Comparison of ENCODE assay signal across 7 cellular contexts in the genomic region with DNA sequence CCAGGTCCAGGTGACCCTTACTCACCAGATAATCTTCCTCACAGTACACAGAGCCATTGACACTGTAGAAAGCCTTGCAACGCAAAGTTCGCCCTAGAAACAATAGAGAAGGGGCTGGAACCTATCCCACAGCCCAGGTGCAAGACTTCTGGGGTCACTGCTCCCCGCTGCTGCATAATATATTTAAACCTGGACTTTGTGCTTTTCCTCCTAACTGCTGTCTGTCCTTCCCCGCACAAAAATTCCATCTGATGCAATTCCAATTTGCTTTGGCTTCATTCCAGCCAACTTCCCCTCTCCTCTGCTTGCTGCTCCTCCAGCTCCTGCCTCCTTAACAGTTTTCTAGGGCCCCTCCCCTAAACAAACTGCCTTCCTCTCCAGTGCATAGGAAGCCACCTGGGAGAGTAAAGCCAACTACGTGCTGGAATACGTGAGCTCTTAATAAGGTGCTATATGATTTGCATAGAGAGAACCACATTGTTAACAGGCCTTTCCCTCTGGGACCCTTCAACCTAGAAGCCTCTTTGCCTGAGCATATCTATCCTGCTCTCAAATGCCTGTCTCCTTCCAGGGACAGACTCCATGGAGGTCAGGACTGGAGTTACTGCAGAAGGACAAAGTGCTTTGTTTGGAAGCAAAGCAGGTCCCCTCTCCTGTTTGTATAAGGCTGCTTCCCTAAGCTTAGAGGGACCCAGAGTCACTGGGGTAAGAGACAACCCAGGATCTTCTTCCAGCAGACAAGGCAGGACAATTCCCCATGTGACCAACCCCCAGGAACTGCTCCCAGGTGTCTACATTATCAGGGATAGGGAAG. TPM values are rescaled to one million over a fixed set of nuclear protein-coding genes. Genes with fewer than 3 reads are reported as not detected.
A peak's percentile ranks its signal among the peaks of the same experiment; 100 is the strongest.
DNase-seq lines count a peak whose midpoint lies in the region; ATAC-seq, FAIRE-seq and TF ChIP-seq lines count a peak whose summit lies in the region.
"Had no signal": no experiment of that assay in that cellular context is flagged by ENCODE, and none has a peak within 500 bp of the region (broad histone marks: within the 10 kb centered on the region; RNA-seq: fewer than 3 reads in every experiment).

No MANE protein-coding gene starts in this region.

- TF ChIP-seq CTCF in RWPE1 (conservative IDR thresholded peaks at IDR 0.05; ENCODE audit: low read depth) (no peak), HepG2 (CRISPR knock-in tag; IDR thresholded peaks at IDR 0.05) (no peak)

- H3K27ac ChIP-seq in RWPE1, result peak overlapping the region; percentile 99
- H3K27ac ChIP-seq in HepG2 (ENCODE audit: extremely low read length, insufficient read depth, low read length), result peak overlapping the region; percentile 97

- no peaks in the 10 kb centered on the region; a peak in 1 of 5 replicates for H3K27me3 ChIP-seq in HepG2 (ENCODE audit: control insufficient read depth in 1 of 2, insufficient read depth in 2 of 2, low read length in 2 of 2)

- peak overlapping the region; percentile 23 to 59 (median 29) for H3K4me3 ChIP-seq in HepG2 (replicated peaks in 1 of 3; ENCODE audit: insufficient read depth in 1 of 3, low read depth in 2 of 3, low read length in 3 of 3)

- CTCF ChIA-PET in RWPE1 (lab: Yijun Ruan, JAX) (interaction anchor here (1.0 to 1.4 kb wide), 2 partner anchors 10 to 81 kb away, joined by 3 to 10 read pairs; a partner anchor contains a TSS), HepG2 (lab: Yijun Ruan, JAX; ENCODE audit: low intra/inter-chr PET ratio, low total read pairs) (interaction anchor here (0.8 to 1.1 kb wide), 3 partner anchors 10 to 79 kb away, joined by 3 to 6 read pairs (median 4); no protein-coding TSS in a partner anchor)

- peaks cover 36 to 56% of the 10 kb centered on the region in 2 experiments for H3K36me3 ChIP-seq in HepG2 (replicated peaks in 1 of 2; ENCODE audit: control insufficient read depth in 1 of 2, insufficient read depth in 2 of 2, low read length in 2 of 2)

- no peaks in the 10 kb centered on the region for H3K9me3 ChIP-seq in HepG2 (ENCODE audit: low read length)

- TF ChIP-seq RAD21 in HepG2 (CRISPR knock-in tag; IDR thresholded peaks at IDR 0.05), result peak; percentile 72

- TF ChIP-seq EP300 in HepG2 (IDR thresholded peaks at IDR 0.05; ENCODE audit: low read depth in 2 of 2, low read length in 2 of 2), result peak; percentile 99
- TF ChIP-seq EP300 in HepG2 (CRISPR knock-in tag; IDR thresholded peaks at IDR 0.05; ENCODE audit: borderline replicate concordance), result peak; percentile 93

- peak overlapping the region; percentile 92 for H3K4me2 ChIP-seq in HepG2 (ENCODE audit: low read depth, low read length)

- peak; percentile 12 for ATAC-seq in HepG2
- no peak for ATAC-seq in HG03469 (IDR thresholded peaks at IDR 0.05; ENCODE audit: unreplicated experiment)

- peak; percentile 96 for FAIRE-seq in HepG2 (lab: Jason Lieb, UNC)

- DNase-seq in DMS53 treated with DMSO at 0.1 percent for 48 hours (lab: John Stamatoyannopoulos, UW; ENCODE audit: unreplicated experiment) (peak; percentile 27), RWPE1 (ENCODE audit: low spot score) (no peak), HepG2 (ENCODE audit: low spot score) (peak; percentile 99), NCI-H128 (lab: John Stamatoyannopoulos, UW; ENCODE audit: unreplicated experiment) (no peak), cerebellum (ENCODE audit: low spot score) (no peak)
- DNase-seq: naive B cell had no signal

- intact Hi-C loops in HepG2 (cut with micrococcal nuclease; ENCODE audit: unreplicated experiment), result loop anchor here (2.0 kb wide), 1 partner anchor 48 kb away; a partner anchor contains a TSS

- in situ Hi-C loops in HepG2 (cut with HindIII; ENCODE audit: extremely low pct_ligation_motif_present, low pct_unique_long_range_greater_than_20kb), result no loop called here

- peak in 1 of 2 experiments; percentile 84; a peak in 2 of 4 replicates for TF ChIP-seq POLR2A in HepG2 (IDR thresholded peaks at IDR 0.05; ENCODE audit: insufficient read depth in 1 of 2, low read depth in 2 of 2, low read length in 2 of 2)

- POLR2A ChIA-PET in RWPE1 (lab: Yijun Ruan, JAX; ENCODE audit: low non-redundant PET) (no interaction called here), HepG2 (lab: Yijun Ruan, JAX) (interaction anchor here (0.7 to 26.8 kb wide), 62 partner anchors 0 to 1863 kb away, joined by 3 to 1670 read pairs (median 6); a partner anchor contains a TSS)

- peak overlapping the region; percentile 90 for H3K9ac ChIP-seq in HepG2 (ENCODE audit: insufficient read depth, low read depth, low read length)

- no peak overlapping the region for H2AFZ ChIP-seq in HepG2 (ENCODE audit: low read length)

- peaks cover 74% of the 10 kb centered on the region for H3K79me2 ChIP-seq in HepG2 (ENCODE audit: insufficient read depth, low read length)

- peaks cover 22% of the 10 kb centered on the region for H4K20me1 ChIP-seq in HepG2 (ENCODE audit: insufficient read depth, low read length)

- 4% methylated on average over 6 of the region's 6 CpGs for WGBS in HepG2 (ENCODE audit: low lambda C conversion rate)

- TSS peak; percentile 69 for BruUV-seq in HepG2 (replicated peaks; lab: Mats Ljungman, UMichigan)

- peaks cover 84% of the 10 kb centered on the region for H3K4me1 ChIP-seq in HepG2 (ENCODE audit: insufficient read depth, low read length)

RNA-seq across cellular contexts. Expression of a gene that starts 5.5 kb away (rescaled TPM):
- 109 and 157 TPM in 2 replicates for total RNA-seq in HepG2 (2016; rRNA removed; fragmentation: Illumina TruSeq; extraction: Trizol)
- 29.1 and 32.6 TPM in 2 replicates for total RNA-seq in HepG2 (2016; cell fraction: cytosol; rRNA removed; fragmentation: Illumina TruSeq; extraction: Trizol; ENCODE audit: low read depth)
- total RNA-seq in HepG2 (2016; cell fraction: insoluble cytoplasmic fraction; rRNA removed; fragmentation: Illumina TruSeq; extraction: Trizol), result 104 and 153 TPM in 2 replicates
- total RNA-seq in HepG2 (2016; cell fraction: membrane; rRNA removed; fragmentation: Illumina TruSeq; extraction: Trizol), result 72.3 and 78.5 TPM in 2 replicates
- 149 and 162 TPM in 2 replicates for total RNA-seq in HepG2 (2016; cell fraction: nucleus; rRNA removed; fragmentation: Illumina TruSeq; extraction: Trizol)
- 241 and 315 TPM in 2 replicates for polyA plus RNA-seq in HepG2 (2011; rRNA removed)
- 184 and 225 TPM in 2 replicates for polyA plus RNA-seq in HepG2 (2011; cell fraction: cytosol; rRNA removed)
- 207 and 248 TPM in 2 replicates for polyA plus RNA-seq in HepG2 (2011; cell fraction: nucleus; rRNA removed)
- 183 and 230 TPM in 2 replicates for polyA plus RNA-seq in HepG2 (2012)
- polyA plus RNA-seq in HepG2 (2016; cell fraction: cytosol; fragmentation: Illumina TruSeq; extraction: Trizol; ENCODE audit: low read depth), result 8.7 and 9.2 TPM in 2 replicates
- polyA plus RNA-seq in HepG2 (2016; cell fraction: insoluble cytoplasmic fraction; fragmentation: Illumina TruSeq; extraction: Trizol; ENCODE audit: low read depth), result 102 and 106 TPM in 2 replicates
- 31.5 and 31.6 TPM in 2 replicates for polyA plus RNA-seq in HepG2 (2016; cell fraction: membrane; fragmentation: Illumina TruSeq; extraction: Trizol; ENCODE audit: low read depth)
- 158 and 165 TPM in 2 replicates for polyA plus RNA-seq in HepG2 (2016; cell fraction: nucleus; fragmentation: Illumina TruSeq; extraction: Trizol; ENCODE audit: insufficient read depth, low read depth)
- 171 and 630 TPM in 2 replicates for polyA minus RNA-seq in HepG2 (2011; rRNA and poly(A)+ RNA removed; ENCODE audit: low replicate concordance)
- 150 and 166 TPM in 2 replicates for polyA minus RNA-seq in HepG2 (2011; cell fraction: cytosol; rRNA and poly(A)+ RNA removed)
- 420 and 488 TPM in 2 replicates for polyA minus RNA-seq in HepG2 (2011; cell fraction: nucleus; rRNA and poly(A)+ RNA removed)
- 7.4 TPM for total RNA-seq in cerebellum

RNA-seq across cellular contexts. Expression of a gene that starts 19.9 kb away (rescaled TPM):
- 130 and 141 TPM in 2 replicates for total RNA-seq in HepG2 (2016; rRNA removed; fragmentation: Illumina TruSeq; extraction: Trizol)
- total RNA-seq in HepG2 (2016; cell fraction: cytosol; rRNA removed; fragmentation: Illumina TruSeq; extraction: Trizol; ENCODE audit: low read depth), result 124 and 143 TPM in 2 replicates
- total RNA-seq in HepG2 (2016; cell fraction: insoluble cytoplasmic fraction; rRNA removed; fragmentation: Illumina TruSeq; extraction: Trizol), result 128 and 148 TPM in 2 replicates
- total RNA-seq in HepG2 (2016; cell fraction: membrane; rRNA removed; fragmentation: Illumina TruSeq; extraction: Trizol), result 134 and 154 TPM in 2 replicates
- total RNA-seq in HepG2 (2016; cell fraction: nucleus; rRNA removed; fragmentation: Illumina TruSeq; extraction: Trizol), result 82.9 and 84.6 TPM in 2 replicates
- 64.7 and 74.4 TPM in 2 replicates for polyA plus RNA-seq in HepG2 (2011; rRNA removed)
- polyA plus RNA-seq in HepG2 (2011; cell fraction: cytosol; rRNA removed), result 49.6 and 52.3 TPM in 2 replicates
- polyA plus RNA-seq in HepG2 (2011; cell fraction: nucleus; rRNA removed), result 90.4 and 93.9 TPM in 2 replicates
- 58.5 and 83.9 TPM in 2 replicates for polyA plus RNA-seq in HepG2 (2012)
- polyA plus RNA-seq in HepG2 (2016; cell fraction: cytosol; fragmentation: Illumina TruSeq; extraction: Trizol; ENCODE audit: low read depth), result 42.0 and 47.4 TPM in 2 replicates
- polyA plus RNA-seq in HepG2 (2016; cell fraction: insoluble cytoplasmic fraction; fragmentation: Illumina TruSeq; extraction: Trizol; ENCODE audit: low read depth), result 106 and 115 TPM in 2 replicates
- polyA plus RNA-seq in HepG2 (2016; cell fraction: membrane; fragmentation: Illumina TruSeq; extraction: Trizol; ENCODE audit: low read depth), result 86.6 and 89.8 TPM in 2 replicates
- polyA plus RNA-seq in HepG2 (2016; cell fraction: nucleus; fragmentation: Illumina TruSeq; extraction: Trizol; ENCODE audit: insufficient read depth, low read depth), result 118 and 127 TPM in 2 replicates
- polyA minus RNA-seq in HepG2 (2011; rRNA and poly(A)+ RNA removed; ENCODE audit: low replicate concordance), result 39.3 and 43.1 TPM in 2 replicates
- 27.3 and 39.3 TPM in 2 replicates for polyA minus RNA-seq in HepG2 (2011; cell fraction: cytosol; rRNA and poly(A)+ RNA removed)
- 50.6 and 59.4 TPM in 2 replicates for polyA minus RNA-seq in HepG2 (2011; cell fraction: nucleus; rRNA and poly(A)+ RNA removed)
- total RNA-seq in cerebellum, result 25.0 TPM

RNA-seq across cellular contexts. Expression of a gene that starts 33.1 kb away (rescaled TPM):
- total RNA-seq in HepG2 (2016; rRNA removed; fragmentation: Illumina TruSeq; extraction: Trizol) (10.8 and 11.4 TPM in 2 replicates), cerebellum (5.2 TPM)
- 3.1 and 3.7 TPM in 2 replicates for total RNA-seq in HepG2 (2016; cell fraction: cytosol; rRNA removed; fragmentation: Illumina TruSeq; extraction: Trizol; ENCODE audit: low read depth)
- total RNA-seq in HepG2 (2016; cell fraction: insoluble cytoplasmic fraction; rRNA removed; fragmentation: Illumina TruSeq; extraction: Trizol), result 10.9 and 11.2 TPM in 2 replicates
- 7.8 and 9.1 TPM in 2 replicates for total RNA-seq in HepG2 (2016; cell fraction: membrane; rRNA removed; fragmentation: Illumina TruSeq; extraction: Trizol)
- total RNA-seq in HepG2 (2016; cell fraction: nucleus; rRNA removed; fragmentation: Illumina TruSeq; extraction: Trizol), result 6.7 and 8.3 TPM in 2 replicates
- 19.8 and 22.5 TPM in 2 replicates for polyA plus RNA-seq in HepG2 (2011; rRNA removed)
- polyA plus RNA-seq in HepG2 (2011; cell fraction: cytosol; rRNA removed), result 18.0 and 23.7 TPM in 2 replicates
- polyA plus RNA-seq in HepG2 (2011; cell fraction: nucleus; rRNA removed), result 27.1 and 27.7 TPM in 2 replicates
- 14.5 and 15.7 TPM in 2 replicates for polyA plus RNA-seq in HepG2 (2012)
- 2.6 and 3.0 TPM in 2 replicates for polyA plus RNA-seq in HepG2 (2016; cell fraction: cytosol; fragmentation: Illumina TruSeq; extraction: Trizol; ENCODE audit: low read depth)
- 9.9 and 10.2 TPM in 2 replicates for polyA plus RNA-seq in HepG2 (2016; cell fraction: insoluble cytoplasmic fraction; fragmentation: Illumina TruSeq; extraction: Trizol; ENCODE audit: low read depth)
- polyA plus RNA-seq in HepG2 (2016; cell fraction: membrane; fragmentation: Illumina TruSeq; extraction: Trizol; ENCODE audit: low read depth), result 6.4 TPM in 2 replicates
- polyA plus RNA-seq in HepG2 (2016; cell fraction: nucleus; fragmentation: Illumina TruSeq; extraction: Trizol; ENCODE audit: insufficient read depth, low read depth), result 19.5 and 24.7 TPM in 2 replicates
- 18.0 and 62.7 TPM in 2 replicates for polyA minus RNA-seq in HepG2 (2011; rRNA and poly(A)+ RNA removed; ENCODE audit: low replicate concordance)
- polyA minus RNA-seq in HepG2 (2011; cell fraction: cytosol; rRNA and poly(A)+ RNA removed), result 8.0 and 14.8 TPM in 2 replicates
- polyA minus RNA-seq in HepG2 (2011; cell fraction: nucleus; rRNA and poly(A)+ RNA removed), result 8.8 and 11.9 TPM in 2 replicates

RNA-seq across cellular contexts. Expression of a gene that starts 47.7 kb away (rescaled TPM):
- total RNA-seq in HepG2 (2016; rRNA removed; fragmentation: Illumina TruSeq; extraction: Trizol) (210 and 289 TPM in 2 replicates), cerebellum (48.2 TPM)
- 154 and 171 TPM in 2 replicates for total RNA-seq in HepG2 (2016; cell fraction: cytosol; rRNA removed; fragmentation: Illumina TruSeq; extraction: Trizol; ENCODE audit: low read depth)
- 224 and 314 TPM in 2 replicates for total RNA-seq in HepG2 (2016; cell fraction: insoluble cytoplasmic fraction; rRNA removed; fragmentation: Illumina TruSeq; extraction: Trizol)
- 131 and 139 TPM in 2 replicates for total RNA-seq in HepG2 (2016; cell fraction: membrane; rRNA removed; fragmentation: Illumina TruSeq; extraction: Trizol)
- total RNA-seq in HepG2 (2016; cell fraction: nucleus; rRNA removed; fragmentation: Illumina TruSeq; extraction: Trizol), result 137 and 144 TPM in 2 replicates
- polyA plus RNA-seq in HepG2 (2011; rRNA removed), result 329 and 354 TPM in 2 replicates
- polyA plus RNA-seq in HepG2 (2011; cell fraction: cytosol; rRNA removed), result 348 and 362 TPM in 2 replicates
- polyA plus RNA-seq in HepG2 (2011; cell fraction: nucleus; rRNA removed), result 327 and 362 TPM in 2 replicates
- 137 and 192 TPM in 2 replicates for polyA plus RNA-seq in HepG2 (2012)
- polyA plus RNA-seq in HepG2 (2016; cell fraction: cytosol; fragmentation: Illumina TruSeq; extraction: Trizol; ENCODE audit: low read depth), result 39.5 and 40.9 TPM in 2 replicates
- polyA plus RNA-seq in HepG2 (2016; cell fraction: insoluble cytoplasmic fraction; fragmentation: Illumina TruSeq; extraction: Trizol; ENCODE audit: low read depth), result 294 and 308 TPM in 2 replicates
- polyA plus RNA-seq in HepG2 (2016; cell fraction: membrane; fragmentation: Illumina TruSeq; extraction: Trizol; ENCODE audit: low read depth), result 72.5 and 74.3 TPM in 2 replicates
- polyA plus RNA-seq in HepG2 (2016; cell fraction: nucleus; fragmentation: Illumina TruSeq; extraction: Trizol; ENCODE audit: insufficient read depth, low read depth), result 212 and 229 TPM in 2 replicates
- 563 and 739 TPM in 2 replicates for polyA minus RNA-seq in HepG2 (2011; rRNA and poly(A)+ RNA removed; ENCODE audit: low replicate concordance)
- 136 and 191 TPM in 2 replicates for polyA minus RNA-seq in HepG2 (2011; cell fraction: cytosol; rRNA and poly(A)+ RNA removed)
- polyA minus RNA-seq in HepG2 (2011; cell fraction: nucleus; rRNA and poly(A)+ RNA removed), result 169 and 174 TPM in 2 replicates

RNA-seq across cellular contexts. Expression of a gene that starts 57.9 kb away (rescaled TPM):
- total RNA-seq in HepG2 (2016; rRNA removed; fragmentation: Illumina TruSeq; extraction: Trizol) (871 and 1,316 TPM in 2 replicates), cerebellum (74.6 TPM)
- total RNA-seq in HepG2 (2016; cell fraction: cytosol; rRNA removed; fragmentation: Illumina TruSeq; extraction: Trizol; ENCODE audit: low read depth), result 296 and 327 TPM in 2 replicates
- total RNA-seq in HepG2 (2016; cell fraction: insoluble cytoplasmic fraction; rRNA removed; fragmentation: Illumina TruSeq; extraction: Trizol), result 923 and 1,358 TPM in 2 replicates
- total RNA-seq in HepG2 (2016; cell fraction: membrane; rRNA removed; fragmentation: Illumina TruSeq; extraction: Trizol), result 499 and 543 TPM in 2 replicates
- 325 and 326 TPM in 2 replicates for total RNA-seq in HepG2 (2016; cell fraction: nucleus; rRNA removed; fragmentation: Illumina TruSeq; extraction: Trizol)
- polyA plus RNA-seq in HepG2 (2011; rRNA removed), result 566 and 705 TPM in 2 replicates
- polyA plus RNA-seq in HepG2 (2011; cell fraction: cytosol; rRNA removed), result 909 and 1,129 TPM in 2 replicates
- polyA plus RNA-seq in HepG2 (2011; cell fraction: nucleus; rRNA removed), result 173 and 191 TPM in 2 replicates
- polyA plus RNA-seq in HepG2 (2012), result 459 and 476 TPM in 2 replicates
- polyA plus RNA-seq in HepG2 (2016; cell fraction: cytosol; fragmentation: Illumina TruSeq; extraction: Trizol; ENCODE audit: low read depth), result 281 and 292 TPM in 2 replicates
- polyA plus RNA-seq in HepG2 (2016; cell fraction: insoluble cytoplasmic fraction; fragmentation: Illumina TruSeq; extraction: Trizol; ENCODE audit: low read depth), result 1,127 and 1,228 TPM in 2 replicates
- 411 and 426 TPM in 2 replicates for polyA plus RNA-seq in HepG2 (2016; cell fraction: membrane; fragmentation: Illumina TruSeq; extraction: Trizol; ENCODE audit: low read depth)
- polyA plus RNA-seq in HepG2 (2016; cell fraction: nucleus; fragmentation: Illumina TruSeq; extraction: Trizol; ENCODE audit: insufficient read depth, low read depth), result 421 and 445 TPM in 2 replicates
- 455 and 971 TPM in 2 replicates for polyA minus RNA-seq in HepG2 (2011; rRNA and poly(A)+ RNA removed; ENCODE audit: low replicate concordance)
- polyA minus RNA-seq in HepG2 (2011; cell fraction: cytosol; rRNA and poly(A)+ RNA removed), result 370 and 379 TPM in 2 replicates
- polyA minus RNA-seq in HepG2 (2011; cell fraction: nucleus; rRNA and poly(A)+ RNA removed), result 156 and 157 TPM in 2 replicates

Comparison
In these comparisons a context has a peak if more than half of its experiments do, and no peak if none do; other contexts are left out.
1. DNase-seq: peak in DMS53 treated with DMSO at 0.1 percent for 48 hours (single experiment) and HepG2 (single experiment); none in RWPE1 (single experiment), NCI-H128 (single experiment) and cerebellum (single experiment).